Comparison of ENCODE assay signal across 9 cellular contexts in the genomic region with DNA sequence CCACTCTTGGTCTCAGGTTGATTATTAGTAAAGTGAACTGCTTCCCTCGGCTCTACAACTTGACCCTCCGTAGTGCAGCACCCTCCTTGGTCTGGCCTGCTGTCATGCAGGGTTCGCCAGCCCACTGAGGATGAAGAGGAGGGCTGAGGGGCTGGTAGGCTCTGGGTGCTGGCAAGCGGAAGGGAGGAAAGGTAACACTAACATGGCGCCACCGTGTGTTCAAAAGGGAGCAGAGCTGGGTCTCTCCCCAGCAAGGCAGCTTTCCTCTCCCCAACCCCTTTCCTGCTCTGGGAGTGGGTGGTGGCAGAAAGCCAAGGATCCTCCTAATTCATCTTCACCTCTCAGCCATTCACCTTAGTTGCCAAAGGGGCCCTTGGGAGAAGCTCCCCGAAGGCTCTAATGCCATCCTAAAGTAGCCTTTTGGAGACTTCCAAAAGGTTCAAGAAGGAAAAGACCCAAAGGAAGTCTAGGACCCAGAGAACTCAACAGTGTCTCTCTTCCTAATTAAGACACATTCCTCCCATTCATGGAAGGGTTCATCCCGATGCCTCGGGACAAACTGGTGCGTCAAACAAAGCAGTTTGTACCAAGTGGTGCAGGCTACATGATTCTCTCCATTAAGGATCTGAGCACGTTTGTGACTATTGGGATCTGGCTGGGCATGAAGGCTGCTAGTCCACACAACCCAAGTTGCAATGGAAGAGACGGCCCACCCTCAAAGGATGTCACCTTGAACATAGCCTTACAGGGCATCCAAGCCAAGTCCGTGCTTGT.
DNase-seq lines count a peak whose midpoint lies in the region; ATAC-seq, FAIRE-seq and TF ChIP-seq lines count a peak whose summit lies in the region.
"Had no signal": no experiment of that assay in that cellular context is flagged by ENCODE, and none has a peak within 500 bp of the region (broad histone marks: within the 10 kb centered on the region; RNA-seq: fewer than 3 reads in every experiment).

No MANE protein-coding gene starts in this region.

- peak; percentile 49 for ATAC-seq in esophagus mucosa

- TF ChIP-seq CTCF in nephron progenitor cell (IDR thresholded peaks at IDR 0.05): peak; percentile 70

- peak; percentile 90 for FAIRE-seq in HTR-8/SVneo (lab: Jason Lieb, UNC)
- FAIRE-seq: frontal cortex had no signal

- no peak overlapping the region for H3K27ac Mint-ChIP-seq in nephron progenitor cell

- no peak overlapping the region for H3K4me3 Mint-ChIP-seq in nephron progenitor cell

- no peaks in the 10 kb centered on the region for H3K9me3 Mint-ChIP-seq in nephron progenitor cell

- H3K27me3 Mint-ChIP-seq in nephron progenitor cell (ENCODE audit: low read depth, poor library complexity): peaks cover 3% of the 10 kb centered on the region

- peaks cover 52% of the 10 kb centered on the region for H3K4me1 Mint-ChIP-seq in nephron progenitor cell

- H3K36me3 Mint-ChIP-seq in nephron progenitor cell (ENCODE audit: low read depth): no peaks in the 10 kb centered on the region

- DNase-seq in GM03348 (ENCODE audit: low spot score) (peak; percentile 80), HTR-8/SVneo (ENCODE audit: insufficient read length, low spot score) (peak; percentile 72), NOMO-1 treated with dmso at 0.1 percent for 144 hours (lab: John Stamatoyannopoulos, UW; ENCODE audit: unreplicated experiment) (peak; percentile 23), activated T-cell treated with anti-CD3 and anti-CD28 coated beads for 1 hour (ENCODE audit: low read depth) (peak; percentile 59), nephron progenitor cell (peak; percentile 70), superior temporal gyrus (ENCODE audit: extremely low spot score) (peak; percentile 79), cortex of kidney (lab: John Stamatoyannopoulos, UW) (no peak)
